29 cellular contexts compared by ENCODE assay signal in the genomic region with DNA sequence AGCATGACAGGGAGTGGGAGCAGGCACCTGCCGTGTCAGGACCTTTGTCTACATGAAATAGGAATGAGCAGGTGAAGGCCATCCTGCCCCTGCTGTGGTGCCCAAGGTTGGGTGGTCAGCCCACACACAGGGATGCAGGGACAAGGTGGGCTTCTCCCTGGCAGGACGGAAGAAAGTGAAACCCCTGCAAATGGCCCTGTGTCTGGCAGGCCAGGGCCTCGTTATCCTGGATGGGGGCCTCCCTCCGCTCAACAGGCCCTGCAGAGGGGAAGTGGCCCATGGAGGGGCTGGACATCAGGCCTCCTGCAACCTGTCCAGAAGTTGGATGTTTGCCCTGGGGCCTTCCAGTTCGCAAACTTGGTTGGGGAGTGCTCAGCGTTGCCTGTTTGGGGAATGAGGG. TPM values are rescaled to one million over a fixed set of nuclear protein-coding genes. Genes with fewer than 3 reads are reported as not detected.
DNase-seq lines count a peak whose midpoint lies in the region; ATAC-seq, FAIRE-seq and TF ChIP-seq lines count a peak whose summit lies in the region.
"Had no signal": no experiment of that assay in that cellular context is flagged by ENCODE, and none has a peak within 500 bp of the region (broad histone marks: within the 10 kb centered on the region; RNA-seq: fewer than 3 reads in every experiment).

No MANE protein-coding gene starts in this region.

- in situ Hi-C loops in K562 (cut with MboI), result no loop called here
- in situ Hi-C loops in KBM-7 (cut with MboI; ENCODE audit: low pct_unique_long_range_greater_than_20kb, low sequenced_read_pairs), result no loop called here

- ATAC-seq in K562, result no peak
- no peak for ATAC-seq in upper lobe of right lung
- no peak for ATAC-seq in mucosa of descending colon
- ATAC-seq: activated T-helper 17 cell treated with anti-CD3 and anti-CD28 coated beads, Interleukin-2, amount 50 U/mL, for 72 hours; body of pancreas; effector memory CD8-positive, alpha-beta T cell; left lung; sciatic nerve had no signal

- H3K9me1 ChIP-seq in K562 (ENCODE audit: control insufficient read depth, insufficient read depth, low read length), result no peaks in the 10 kb centered on the region

- intact Hi-C loops in cardiac septum (cut with DNase I) (no loop called here), K562 (cut with micrococcal nuclease) (no loop called here), upper lobe of right lung (cut with DNase I) (no loop called here), mucosa of descending colon (cut with DNase I, micrococcal nuclease) (no loop called here)

- H3K4me2 ChIP-seq in K562 (ENCODE audit: insufficient read depth, low read length), result no peak overlapping the region

- H3K9me3 Mint-ChIP-seq in nephron progenitor cell, result no peaks in the 10 kb centered on the region
- H3K9me3 Mint-ChIP-seq: activated CD4-positive, alpha-beta T cell treated with anti-CD3 and anti-CD28 coated beads, Interleukin-2, amount 10 ng/mL, durations not matched to agents 7 days and 5 days; activated T-helper 17 cell treated with anti-CD3 and anti-CD28 coated beads, Interleukin-2, amount 50 U/mL, for 72 hours; effector memory CD8-positive, alpha-beta T cell; immature natural killer cell; nephron; type B pancreatic cell had no signal

- no TSS peak for BruUV-seq in K562 (replicated peaks; lab: Mats Ljungman, UMichigan)

- H3K36me3 Mint-ChIP-seq in nephron progenitor cell (ENCODE audit: low read depth), result peaks cover 55% of the 10 kb centered on the region

- no peaks in the 10 kb centered on the region for H3K27me3 ChIP-seq in cardiac muscle cell
- H3K27me3 ChIP-seq in K562 (ENCODE audit: control insufficient read depth in 2 of 2, insufficient read depth in 2 of 2, low read length in 2 of 2), result no peaks in the 10 kb centered on the region
- H3K27me3 ChIP-seq in upper lobe of right lung, result no peaks in the 10 kb centered on the region
- H3K27me3 ChIP-seq: BE2C, body of pancreas, esophagus muscularis mucosa, left lung had no signal

- FAIRE-seq in K562 (lab: Jason Lieb, UNC), result no peak
- FAIRE-seq: colon, frontal cortex had no signal

- TF ChIP-seq EP300 in K562 (IDR thresholded peaks at IDR 0.05; ENCODE audit: low read length), result no peak

- H3K27ac Mint-ChIP-seq in nephron progenitor cell, result peak overlapping the region; percentile 89
- H3K27ac Mint-ChIP-seq: activated CD4-positive, alpha-beta T cell treated with anti-CD3 and anti-CD28 coated beads, Interleukin-2, amount 10 ng/mL, durations not matched to agents 7 days and 5 days; activated T-helper 17 cell treated with anti-CD3 and anti-CD28 coated beads, Interleukin-2, amount 50 U/mL, for 72 hours had no signal

- no peak overlapping the region for H2AFZ ChIP-seq in K562 (ENCODE audit: low read depth, low read length)
- H2AFZ ChIP-seq: GM23248 had no signal

- H3K27ac ChIP-seq in cardiac muscle cell (peak overlapping the region; percentile 18), K562 (ENCODE audit: extremely low read depth, low read depth, low read length) (no peak overlapping the region), upper lobe of right lung (no peak overlapping the region)
- H3K27ac ChIP-seq: body of pancreas, GM23248, left lung, VCaP had no signal

- CTCF ChIA-PET in K562 (lab: Yijun Ruan, JAX; ENCODE audit: low intra/inter-chr PET ratio), result no interaction called here

- no peak overlapping the region for H3K9ac ChIP-seq in K562 (ENCODE audit: insufficient read depth in 1 of 2, low read depth in 2 of 2, low read length in 2 of 2)
- H3K9ac ChIP-seq: GM23248 had no signal

- no peak for TF ChIP-seq RAD21 in K562 (CRISPR knock-in tag; conservative IDR thresholded peaks at IDR 0.05 in 1 of 2, IDR thresholded peaks at IDR 0.05 in 1 of 2)

- peaks cover 37% of the 10 kb centered on the region for H3K4me1 Mint-ChIP-seq in nephron progenitor cell
- H3K4me1 Mint-ChIP-seq: nephron had no signal

- H3K9me3 ChIP-seq in cardiac muscle cell (ENCODE audit: low read depth), result no peaks in the 10 kb centered on the region
- H3K9me3 ChIP-seq in K562 (replicated peaks; ENCODE audit: control insufficient read depth, insufficient read depth, low read depth, low read length), result no peaks in the 10 kb centered on the region
- no peaks in the 10 kb centered on the region for H3K9me3 ChIP-seq in upper lobe of right lung
- H3K9me3 ChIP-seq in mucosa of descending colon, result no peaks in the 10 kb centered on the region
- H3K9me3 ChIP-seq: BE2C, body of pancreas, esophagus muscularis mucosa, left lung had no signal

- H3K36me3 ChIP-seq in cardiac muscle cell (peaks cover 21% of the 10 kb centered on the region), K562 (ENCODE audit: control insufficient read depth, insufficient read depth, low read length) (peaks cover 27% of the 10 kb centered on the region; the same call in 2 of the 3 replicates), upper lobe of right lung (peaks cover 48% of the 10 kb centered on the region), mucosa of descending colon (ENCODE audit: low read depth) (peaks cover 5% of the 10 kb centered on the region)

- H3K27me3 Mint-ChIP-seq in nephron progenitor cell (ENCODE audit: low read depth, poor library complexity), result no peaks in the 10 kb centered on the region
- H3K27me3 Mint-ChIP-seq: activated CD4-positive, alpha-beta T cell treated with anti-CD3 and anti-CD28 coated beads, Interleukin-2, amount 10 ng/mL, durations not matched to agents 7 days and 5 days; activated T-helper 17 cell treated with anti-CD3 and anti-CD28 coated beads, Interleukin-2, amount 50 U/mL, for 72 hours; effector memory CD8-positive, alpha-beta T cell; type B pancreatic cell had no signal

- H3K79me2 ChIP-seq in K562 (ENCODE audit: control insufficient read depth, insufficient read depth, low read length), result peaks cover under 1% of the 10 kb centered on the region; the same call in 1 of the 3 replicates

- no peaks in the 10 kb centered on the region; the same call in 1 of the 2 replicates for H4K20me1 ChIP-seq in K562 (replicated peaks; ENCODE audit: control insufficient read depth, insufficient read depth, low read length)

- no peak for DNase-seq in cardiac muscle cell (ENCODE audit: low read depth in 1 of 2, low spot score in 1 of 2)
- no peak for DNase-seq in cardiac septum (ENCODE audit: low spot score)
- no peak for DNase-seq in K562 (ENCODE audit: extremely low read depth in 1 of 4, low spot score in 3 of 4)
- DNase-seq in nephron progenitor cell, result no peak
- no peak for DNase-seq in upper lobe of right lung
- no peak for DNase-seq in KBM-7
- DNase-seq in mucosa of descending colon, result no peak
- DNase-seq in NCI-H1694 (lab: John Stamatoyannopoulos, UW), result no peak
- DNase-seq: activated CD4-positive, alpha-beta T cell treated with anti-CD3 and anti-CD28 coated beads, Interleukin-2, amount 10 ng/mL, durations not matched to agents 7 days and 5 days; BE2C; body of pancreas; DMS53; effector memory CD8-positive, alpha-beta T cell; GDM1; GM23248; hippocampal formation; immature natural killer cell; left lung; midbrain; NCI-H187; stimulated activated CD4-positive, alpha-beta T cell treated with anti-CD3 and anti-CD28 coated beads, Interleukin-15, amount 100 ng/mL, for 24 hours had no signal

- TF ChIP-seq POLR2A in K562 (conservative IDR thresholded peaks at IDR 0.05), result no peak

- H3K4me1 ChIP-seq in cardiac muscle cell (ENCODE audit: low read depth) (no peaks in the 10 kb centered on the region), K562 (replicated peaks in 1 of 2; ENCODE audit: control insufficient read depth in 2 of 2, insufficient read depth in 2 of 2, low read length in 2 of 2) (peaks cover 0 to 8% of the 10 kb centered on the region in 2 experiments; a peak in 2 of 5 replicates), upper lobe of right lung (peaks cover 8% of the 10 kb centered on the region), mucosa of descending colon (ENCODE audit: low read depth) (no peaks in the 10 kb centered on the region)
- H3K4me1 ChIP-seq: BE2C had no signal

- TF ChIP-seq CTCF in cardiac muscle cell (IDR thresholded peaks at IDR 0.05; ENCODE audit: low read depth, low read length) (no peak), K562 (IDR thresholded peaks at IDR 0.05 in 2 of 3, conservative IDR thresholded peaks at IDR 0.05 in 1 of 3; ENCODE audit: insufficient read depth in 2 of 3, low read depth in 1 of 3, low read length in 3 of 3) (no peak), nephron progenitor cell (IDR thresholded peaks at IDR 0.05) (no peak), upper lobe of right lung (IDR thresholded peaks at IDR 0.05) (no peak), mucosa of descending colon (IDR thresholded peaks at IDR 0.05) (no peak)

- H3K4me3 ChIP-seq in cardiac muscle cell (no peak overlapping the region), K562 (no peak overlapping the region), upper lobe of right lung (no peak overlapping the region), mucosa of descending colon (no peak overlapping the region)
- H3K4me3 ChIP-seq: body of pancreas, esophagus muscularis mucosa, GM23248, left lung had no signal

- no peak overlapping the region for H3K4me3 Mint-ChIP-seq in nephron progenitor cell
- H3K4me3 Mint-ChIP-seq: activated CD4-positive, alpha-beta T cell treated with anti-CD3 and anti-CD28 coated beads, Interleukin-2, amount 10 ng/mL, durations not matched to agents 7 days and 5 days; activated T-helper 17 cell treated with anti-CD3 and anti-CD28 coated beads, Interleukin-2, amount 50 U/mL, for 72 hours; immature natural killer cell; nephron; type B pancreatic cell had no signal

- WGBS in K562 (ENCODE audit: insufficient coverage, low coverage, missing lambda C conversion rate), result 78% methylated on average over 6 of the region's 6 CpGs

- POLR2A ChIA-PET in K562 (lab: Yijun Ruan, JAX), result interaction anchor here (0.9 kb wide), 1 partner anchor 12 kb away, joined by 3 read pairs; no protein-coding TSS in a partner anchor

RNA-seq across cellular contexts. Expression of a gene that starts 14.9 kb away (rescaled TPM):
- 32.0 and 42.4 TPM in 2 replicates for total RNA-seq in cardiac muscle cell
- polyA plus RNA-seq in cardiac muscle cell, result 35.5 and 52.9 TPM in 2 replicates
- total RNA-seq in cardiac septum, result 26.9 TPM
- total RNA-seq in K562 (2011; cell fraction: chromatin; rRNA removed; ENCODE audit: low replicate concordance), result 12.6 and 28.4 TPM in 2 replicates
- 13.4 and 17.7 TPM in 2 replicates for total RNA-seq in K562 (2011; cell fraction: nucleolus; rRNA removed)
- 17.2 and 21.9 TPM in 2 replicates for total RNA-seq in K562 (2011; cell fraction: nucleoplasm; rRNA removed)
- 10.1 and 14.0 TPM in 2 replicates for total RNA-seq in K562 (2014; rRNA removed)
- total RNA-seq in K562 (2014; rRNA removed; fragmentation: Illumina TruSeq; extraction: Trizol), result 5.8 and 5.9 TPM in 2 replicates
- total RNA-seq in K562 (2015; rRNA removed; fragmentation: Illumina TruSeq; extraction: Trizol), result 8.0 and 8.4 TPM in 2 replicates
- 17.4 and 20.5 TPM in 2 replicates for total RNA-seq in K562 (2021)
- 3.6 and 6.7 TPM in 2 replicates for polyA plus RNA-seq in K562 (2011; rRNA removed)
- polyA plus RNA-seq in K562 (2011; cell fraction: cytosol; rRNA removed), result 5.7 and 7.7 TPM in 2 replicates
- polyA plus RNA-seq in K562 (2011; cell fraction: nucleus; rRNA removed), result 6.8 and 9.9 TPM in 2 replicates
- polyA plus RNA-seq in K562 (2012), result 7.9 and 9.5 TPM in 2 replicates
- polyA plus RNA-seq in K562 (2014; fragmentation: Illumina TruSeq; extraction: Trizol), result 11.6 and 11.8 TPM in 2 replicates
- 1 to 10 TPM; 3.3 to 6.2 TPM for polyA plus RNA-seq in K562 (2014; fragmentation: Nextera tagmentation; extraction: Ambion mirVana)
- 7.3 and 7.7 TPM in 2 replicates for polyA plus RNA-seq in K562 (2014; rRNA removed)
- 5.2 and 5.4 TPM in 2 replicates for polyA minus RNA-seq in K562 (2011; rRNA and poly(A)+ RNA removed)
- 8.1 and 9.7 TPM in 2 replicates for polyA minus RNA-seq in K562 (2011; cell fraction: cytosol; rRNA and poly(A)+ RNA removed)
- polyA minus RNA-seq in K562 (2011; cell fraction: nucleus; rRNA and poly(A)+ RNA removed), result 3.3 and 3.6 TPM in 2 replicates
- 47.7 TPM for total RNA-seq in upper lobe of right lung
- 10 to 100 TPM; 47.3 to 71.8 (median 53.9) TPM for total RNA-seq in mucosa of descending colon

RNA-seq across cellular contexts. Expression of a gene that starts 36.8 kb away (rescaled TPM):
- 32.2 and 42.2 TPM in 2 replicates for total RNA-seq in cardiac muscle cell
- 25.9 and 26.9 TPM in 2 replicates for polyA plus RNA-seq in cardiac muscle cell
- 22.0 TPM for total RNA-seq in cardiac septum
- 13.0 and 18.7 TPM in 2 replicates for total RNA-seq in K562 (2011; cell fraction: chromatin; rRNA removed; ENCODE audit: low replicate concordance)
- 18.2 and 18.6 TPM in 2 replicates for total RNA-seq in K562 (2011; cell fraction: nucleolus; rRNA removed)
- 19.8 and 20.8 TPM in 2 replicates for total RNA-seq in K562 (2011; cell fraction: nucleoplasm; rRNA removed)
- 92.7 and 94.8 TPM in 2 replicates for total RNA-seq in K562 (2014; rRNA removed)
- total RNA-seq in K562 (2014; rRNA removed; fragmentation: Illumina TruSeq; extraction: Trizol), result 112 and 117 TPM in 2 replicates
- 97.7 and 101 TPM in 2 replicates for total RNA-seq in K562 (2015; rRNA removed; fragmentation: Illumina TruSeq; extraction: Trizol)
- total RNA-seq in K562 (2021), result 69.5 and 73.2 TPM in 2 replicates
- polyA plus RNA-seq in K562 (2011; rRNA removed), result 94.3 and 119 TPM in 2 replicates
- 65.2 and 100 TPM in 2 replicates for polyA plus RNA-seq in K562 (2011; cell fraction: cytosol; rRNA removed)
- polyA plus RNA-seq in K562 (2011; cell fraction: nucleus; rRNA removed), result 24.5 and 36.1 TPM in 2 replicates
- 39.8 and 74.3 TPM in 2 replicates for polyA plus RNA-seq in K562 (2012)
- polyA plus RNA-seq in K562 (2014; fragmentation: Illumina TruSeq; extraction: Trizol), result 101 and 109 TPM in 2 replicates
- polyA plus RNA-seq in K562 (2014; fragmentation: Nextera tagmentation; extraction: Ambion mirVana), result 10 to 100 TPM; 14.2 to 30.9 TPM
- polyA plus RNA-seq in K562 (2014; rRNA removed), result 144 and 150 TPM in 2 replicates
- polyA minus RNA-seq in K562 (2011; rRNA and poly(A)+ RNA removed), result 45.3 and 47.4 TPM in 2 replicates
- 10.5 and 16.9 TPM in 2 replicates for polyA minus RNA-seq in K562 (2011; cell fraction: cytosol; rRNA and poly(A)+ RNA removed)
- 6.3 and 9.4 TPM in 2 replicates for polyA minus RNA-seq in K562 (2011; cell fraction: nucleus; rRNA and poly(A)+ RNA removed)
- 32.9 TPM for total RNA-seq in upper lobe of right lung
- 10 to 100 TPM; 27.0 to 31.7 (median 29.7) TPM for total RNA-seq in mucosa of descending colon

RNA-seq across cellular contexts. Expression of a gene that starts 37.3 kb away (rescaled TPM):
- total RNA-seq in cardiac muscle cell, result 183 and 223 TPM in 2 replicates
- 247 and 328 TPM in 2 replicates for polyA plus RNA-seq in cardiac muscle cell
- total RNA-seq in cardiac septum, result 662 TPM
- 66.8 and 134 TPM in 2 replicates for total RNA-seq in K562 (2011; cell fraction: chromatin; rRNA removed; ENCODE audit: low replicate concordance)
- total RNA-seq in K562 (2011; cell fraction: nucleolus; rRNA removed), result 96.2 and 100 TPM in 2 replicates
- 83.8 and 84.8 TPM in 2 replicates for total RNA-seq in K562 (2011; cell fraction: nucleoplasm; rRNA removed)
- total RNA-seq in K562 (2014; rRNA removed), result 84.1 and 116 TPM in 2 replicates
- total RNA-seq in K562 (2014; rRNA removed; fragmentation: Illumina TruSeq; extraction: Trizol), result 34.1 and 42.1 TPM in 2 replicates
- 52.5 and 53.3 TPM in 2 replicates for total RNA-seq in K562 (2015; rRNA removed; fragmentation: Illumina TruSeq; extraction: Trizol)
- total RNA-seq in K562 (2021), result 117 and 119 TPM in 2 replicates
- polyA plus RNA-seq in K562 (2011; rRNA removed), result 17.0 and 41.7 TPM in 2 replicates
- polyA plus RNA-seq in K562 (2011; cell fraction: cytosol; rRNA removed), result 32.6 and 36.3 TPM in 2 replicates
- 119 and 126 TPM in 2 replicates for polyA plus RNA-seq in K562 (2011; cell fraction: nucleus; rRNA removed)
- 86.0 and 125 TPM in 2 replicates for polyA plus RNA-seq in K562 (2012)
- polyA plus RNA-seq in K562 (2014; fragmentation: Illumina TruSeq; extraction: Trizol), result 109 and 111 TPM in 2 replicates
- polyA plus RNA-seq in K562 (2014; fragmentation: Nextera tagmentation; extraction: Ambion mirVana), result 10 to 100 TPM; 16.2 to 28.7 TPM
- polyA plus RNA-seq in K562 (2014; rRNA removed), result 43.2 and 54.6 TPM in 2 replicates
- polyA minus RNA-seq in K562 (2011; rRNA and poly(A)+ RNA removed), result 14.8 and 25.3 TPM in 2 replicates
- polyA minus RNA-seq in K562 (2011; cell fraction: cytosol; rRNA and poly(A)+ RNA removed), result 42.2 and 69.6 TPM in 2 replicates
- polyA minus RNA-seq in K562 (2011; cell fraction: nucleus; rRNA and poly(A)+ RNA removed), result 39.7 and 49.1 TPM in 2 replicates
- total RNA-seq in upper lobe of right lung, result 84.1 TPM
- 100 to 1,000 TPM; 187 to 295 (median 241) TPM for total RNA-seq in mucosa of descending colon

RNA-seq across cellular contexts. Expression of a gene that starts 49.9 kb away (rescaled TPM):
- 8.5 and 21.1 TPM in 2 replicates for total RNA-seq in cardiac muscle cell
- 4.0 and 20.4 TPM in 2 replicates for polyA plus RNA-seq in cardiac muscle cell
- total RNA-seq in cardiac septum, result 14.0 TPM
- total RNA-seq in K562 (2011; cell fraction: chromatin; rRNA removed; ENCODE audit: low replicate concordance), result 1.4 and 6.6 TPM in 2 replicates
- 2.4 and 2.8 TPM in 2 replicates for total RNA-seq in K562 (2011; cell fraction: nucleolus; rRNA removed)
- total RNA-seq in K562 (2011; cell fraction: nucleoplasm; rRNA removed), result 1.9 and 3.0 TPM in 2 replicates
- 1.2 and 2.0 TPM in 2 replicates for total RNA-seq in K562 (2014; rRNA removed)
- 0.69 and 0.96 TPM in 2 replicates for total RNA-seq in K562 (2014; rRNA removed; fragmentation: Illumina TruSeq; extraction: Trizol)
- total RNA-seq in K562 (2015; rRNA removed; fragmentation: Illumina TruSeq; extraction: Trizol), result 0.68 and 0.76 TPM in 2 replicates
- total RNA-seq in K562 (2021), result 1.6 and 2.8 TPM in 2 replicates
- 3.1 and 3.2 TPM in 2 replicates for polyA plus RNA-seq in K562 (2011; rRNA removed)
- 1.4 and 4.5 TPM in 2 replicates for polyA plus RNA-seq in K562 (2011; cell fraction: cytosol; rRNA removed)
- 4.0 and 5.7 TPM in 2 replicates for polyA plus RNA-seq in K562 (2011; cell fraction: nucleus; rRNA removed)
- 0.30 and 0.72 TPM in 2 replicates for polyA plus RNA-seq in K562 (2012)
- polyA plus RNA-seq in K562 (2014; fragmentation: Illumina TruSeq; extraction: Trizol), result 1.8 and 2.1 TPM in 2 replicates
- under 1 TPM; 0.04 to 0.06 TPM for polyA plus RNA-seq in K562 (2014; fragmentation: Nextera tagmentation; extraction: Ambion mirVana)
- 0.90 and 1.4 TPM in 2 replicates for polyA plus RNA-seq in K562 (2014; rRNA removed)
- polyA minus RNA-seq in K562 (2011; rRNA and poly(A)+ RNA removed), result 2.7 and 4.1 TPM in 2 replicates
- 0.67 and 1.4 TPM in 2 replicates for polyA minus RNA-seq in K562 (2011; cell fraction: cytosol; rRNA and poly(A)+ RNA removed)
- 0.67 and 1.2 TPM in 2 replicates for polyA minus RNA-seq in K562 (2011; cell fraction: nucleus; rRNA and poly(A)+ RNA removed)
- total RNA-seq in upper lobe of right lung, result 45.6 TPM
- 10 to 100 TPM; 17.6 to 29.3 (median 28.6) TPM for total RNA-seq in mucosa of descending colon
